In the genomic region with DNA sequence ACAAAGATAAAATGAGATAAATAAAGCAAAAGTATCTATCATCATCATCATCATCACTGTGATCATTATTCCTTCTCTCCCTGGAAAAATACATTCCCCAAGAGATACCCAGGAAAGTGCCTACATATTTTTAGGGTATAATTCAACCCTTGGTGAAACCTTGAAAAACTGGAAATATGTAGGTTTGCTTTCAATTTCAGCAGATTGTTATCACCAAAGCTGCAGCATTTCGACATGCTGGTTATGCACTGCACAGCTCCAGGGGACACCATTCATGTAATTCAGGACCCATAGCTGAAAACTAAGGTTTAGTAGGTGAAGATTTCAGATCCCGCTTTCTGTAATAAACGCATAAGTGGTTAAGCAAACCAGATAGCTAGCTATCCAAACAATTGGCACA, we compare ENCODE assay signal across 19 cellular contexts. TPM values are rescaled to one million over a fixed set of nuclear protein-coding genes. Genes with fewer than 3 reads are reported as not detected.
DNase-seq lines count a peak whose midpoint lies in the region; ATAC-seq and TF ChIP-seq lines count a peak whose summit lies in the region.
"Had no signal": no experiment of that assay in that cellular context is flagged by ENCODE, and none has a peak within 500 bp of the region (broad histone marks: within the 10 kb centered on the region; RNA-seq: fewer than 3 reads in every experiment).

No MANE protein-coding gene starts in this region.

- no peaks in the 10 kb centered on the region for H3K9me3 ChIP-seq in stomach
- H3K9me3 ChIP-seq: A549, Caco-2 had no signal

- TF ChIP-seq EP300 in stomach (IDR thresholded peaks at IDR 0.05) = no peak

- no peak for TF ChIP-seq POLR2A in stomach (IDR thresholded peaks at IDR 0.05)

- peak overlapping the region in 4 of 5 donors; percentile 30 to 74 (median 58) for H3K27ac ChIP-seq in stomach
- H3K27ac ChIP-seq: 22Rv1, A549, C4-2B had no signal

- POLR2A ChIA-PET in activated CD4-positive, alpha-beta T cell treated with anti-CD3 and anti-CD28 coated beads for 36 hours (lab: Charles Lee) = no interaction called here

- ATAC-seq in activated CD4-positive, alpha-beta T cell treated with anti-CD3 and anti-CD28 coated beads for 36 hours = no peak
- ATAC-seq in GM18909 (IDR thresholded peaks at IDR 0.05; ENCODE audit: poor library complexity, unreplicated experiment) = no peak
- ATAC-seq: A549, HepG2 had no signal

- H3K4me3 Mint-ChIP-seq in activated CD4-positive, alpha-beta T cell treated with anti-CD3 and anti-CD28 coated beads, Interleukin-2, amount 10 ng/mL, durations not matched to agents 24 days and 14 days = no peak overlapping the region
- no peak overlapping the region for H3K4me3 Mint-ChIP-seq in activated CD4-positive, alpha-beta T cell treated with anti-CD3 and anti-CD28 coated beads for 36 hours
- H3K4me3 Mint-ChIP-seq: CD4-positive, alpha-beta T cell; H9 had no signal

- H3K27me3 ChIP-seq in stomach = no peaks in the 10 kb centered on the region

- peak; percentile 46 for DNase-seq in activated CD4-positive, alpha-beta T cell treated with anti-CD3 and anti-CD28 coated beads, Interleukin-2, amount 10 ng/mL, durations not matched to agents 24 days and 14 days
- no peak for DNase-seq in activated CD4-positive, alpha-beta T cell treated with anti-CD3 and anti-CD28 coated beads for 36 hours
- DNase-seq in OCI-M1 (lab: John Stamatoyannopoulos, UW) = peak; percentile 36
- DNase-seq in choroid plexus epithelial cell (ENCODE audit: low read depth) = peak; percentile 25
- no peak for DNase-seq in stomach
- DNase-seq in KG1 (lab: John Stamatoyannopoulos, UW) = no peak
- no peak for DNase-seq in NCI-H2107 treated with DMSO at 0.1 percent for 48 hours (lab: John Stamatoyannopoulos, UW; ENCODE audit: unreplicated experiment)
- DNase-seq: AML-193; Caco-2; CD4-positive, alpha-beta T cell; DMS153; DMS79; GDM1; H9 had no signal

- no peak overlapping the region for H3K27ac Mint-ChIP-seq in activated CD4-positive, alpha-beta T cell treated with anti-CD3 and anti-CD28 coated beads, Interleukin-2, amount 10 ng/mL, durations not matched to agents 24 days and 14 days
- no peak overlapping the region for H3K27ac Mint-ChIP-seq in activated CD4-positive, alpha-beta T cell treated with anti-CD3 and anti-CD28 coated beads for 36 hours
- H3K27ac Mint-ChIP-seq: CD4-positive, alpha-beta T cell; H9 had no signal

- H3K4me3 ChIP-seq in choroid plexus epithelial cell (ENCODE audit: low read depth, low read length) (no peak overlapping the region), stomach (no peak overlapping the region)
- H3K4me3 ChIP-seq: A549 had no signal

- no peak for TF ChIP-seq CTCF in choroid plexus epithelial cell (conservative IDR thresholded peaks at IDR 0.05; ENCODE audit: low read depth, low read length)
- TF ChIP-seq CTCF in stomach (IDR thresholded peaks at IDR 0.05) = no peak

- WGBS in stomach, 5 donors = 37 to 59% (median 52%) methylated on average over 3 of the region's 3 CpGs

- H3K36me3 Mint-ChIP-seq in activated CD4-positive, alpha-beta T cell treated with anti-CD3 and anti-CD28 coated beads, Interleukin-2, amount 10 ng/mL, durations not matched to agents 24 days and 14 days (ENCODE audit: low read depth) = no peaks in the 10 kb centered on the region
- no peaks in the 10 kb centered on the region for H3K36me3 Mint-ChIP-seq in activated CD4-positive, alpha-beta T cell treated with anti-CD3 and anti-CD28 coated beads for 36 hours (ENCODE audit: low read depth)

- intact Hi-C loops in activated CD4-positive, alpha-beta T cell treated with anti-CD3 and anti-CD28 coated beads, Interleukin-2, amount 10 ng/mL, durations not matched to agents 24 days and 14 days (cut with micrococcal nuclease) = no loop called here
- intact Hi-C loops in activated CD4-positive, alpha-beta T cell treated with anti-CD3 and anti-CD28 coated beads for 36 hours (cut with DNase I, micrococcal nuclease) = no loop called here
- intact Hi-C loops in stomach (cut with DNase I; ENCODE audit: low total_unique reads) = no loop called here

- H3K4me1 ChIP-seq in stomach = peaks cover 8 to 21% (median 15%) of the 10 kb centered on the region in 4 donors
- H3K4me1 ChIP-seq: A549, Caco-2 had no signal

- CTCF ChIA-PET in activated CD4-positive, alpha-beta T cell treated with anti-CD3 and anti-CD28 coated beads for 36 hours (lab: Charles Lee) = no interaction called here

- no peaks in the 10 kb centered on the region for H3K27me3 Mint-ChIP-seq in activated CD4-positive, alpha-beta T cell treated with anti-CD3 and anti-CD28 coated beads, Interleukin-2, amount 10 ng/mL, durations not matched to agents 24 days and 14 days
- no peaks in the 10 kb centered on the region for H3K27me3 Mint-ChIP-seq in activated CD4-positive, alpha-beta T cell treated with anti-CD3 and anti-CD28 coated beads for 36 hours
- H3K27me3 Mint-ChIP-seq: CD4-positive, alpha-beta T cell had no signal

- H3K4me1 Mint-ChIP-seq in activated CD4-positive, alpha-beta T cell treated with anti-CD3 and anti-CD28 coated beads, Interleukin-2, amount 10 ng/mL, durations not matched to agents 24 days and 14 days = peaks cover 4% of the 10 kb centered on the region
- H3K4me1 Mint-ChIP-seq in activated CD4-positive, alpha-beta T cell treated with anti-CD3 and anti-CD28 coated beads for 36 hours = no peaks in the 10 kb centered on the region
- H3K4me1 Mint-ChIP-seq: H9 had no signal

- H3K9me3 Mint-ChIP-seq in activated CD4-positive, alpha-beta T cell treated with anti-CD3 and anti-CD28 coated beads, Interleukin-2, amount 10 ng/mL, durations not matched to agents 24 days and 14 days = no peaks in the 10 kb centered on the region
- no peaks in the 10 kb centered on the region for H3K9me3 Mint-ChIP-seq in activated CD4-positive, alpha-beta T cell treated with anti-CD3 and anti-CD28 coated beads for 36 hours (ENCODE audit: low read depth)
- H3K9me3 Mint-ChIP-seq: CD4-positive, alpha-beta T cell; H9 had no signal

- H3K36me3 ChIP-seq in stomach = no peaks in the 10 kb centered on the region

RNA-seq across cellular contexts. Expression of gene FBXW7, which starts 28.4 kb away (rescaled TPM):
- 42.2 and 49.1 TPM in 2 replicates for total RNA-seq in activated CD4-positive, alpha-beta T cell treated with anti-CD3 and anti-CD28 coated beads, Interleukin-2, amount 10 ng/mL, durations not matched to agents 24 days and 14 days
- 10 to 100 TPM; 29.8 to 31.6 TPM for total RNA-seq in activated CD4-positive, alpha-beta T cell treated with anti-CD3 and anti-CD28 coated beads for 36 hours
- total RNA-seq in stomach = 100 to 1,000 TPM in 2 of 5 donors, 10 to 100 TPM in 3; 15.1 to 119 (median 64.8) TPM
- polyA plus RNA-seq in stomach = 10 to 100 TPM in 1 of 3 donors, 1 to 10 TPM in 2; 8.7 to 27.5 (median 9.0) TPM

Comparison
In these comparisons a context has a peak if more than half of its experiments do, and no peak if none do; other contexts are left out.
1. DNase-seq: peak in activated CD4-positive, alpha-beta T cell treated with anti-CD3 and anti-CD28 coated beads, Interleukin-2, amount 10 ng/mL, durations not matched to agents 24 days and 14 days (single experiment), OCI-M1 (single experiment) and choroid plexus epithelial cell (single experiment); none in activated CD4-positive, alpha-beta T cell treated with anti-CD3 and anti-CD28 coated beads for 36 hours (single experiment), stomach (single experiment), KG1 (single experiment) and NCI-H2107 treated with DMSO at 0.1 percent for 48 hours (single experiment).